In the genomic region with DNA sequence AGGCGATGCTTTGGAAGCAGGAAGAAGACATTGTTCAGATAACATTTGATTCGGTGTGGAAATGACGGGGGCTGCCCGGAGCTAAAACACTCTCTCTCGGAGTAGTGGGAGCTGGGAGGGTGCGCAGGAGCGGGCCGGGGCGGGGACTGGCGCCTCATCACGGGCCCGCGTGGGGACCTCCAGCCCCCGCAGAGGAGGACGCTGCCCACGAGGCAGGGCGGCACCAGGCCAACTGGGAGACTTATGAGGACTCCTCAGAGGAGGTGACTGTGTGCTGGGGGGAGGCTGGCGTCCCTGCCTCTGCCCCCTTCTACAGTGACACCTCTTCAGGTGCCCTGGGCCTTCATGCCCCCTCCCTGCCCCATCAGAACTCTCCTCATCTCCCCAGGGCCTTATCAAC, we compare ENCODE assay signal across 13 cellular contexts. TPM values are rescaled to one million over a fixed set of nuclear protein-coding genes. Genes with fewer than 3 reads are reported as not detected.
DNase-seq lines count a peak whose midpoint lies in the region; ATAC-seq, FAIRE-seq and TF ChIP-seq lines count a peak whose summit lies in the region.
"Had no signal": no experiment of that assay in that cellular context is flagged by ENCODE, and none has a peak within 500 bp of the region (broad histone marks: within the 10 kb centered on the region; RNA-seq: fewer than 3 reads in every experiment).

No MANE protein-coding gene starts in this region.

- peak overlapping the region; percentile 76 for H3K4me2 ChIP-seq in GM23248 (ENCODE audit: unreplicated experiment)
- peak overlapping the region; percentile 59 for H3K4me2 ChIP-seq in keratinocyte (ENCODE audit: control insufficient read depth, extremely low read depth, insufficient read depth, low read depth, low read length)

- H3K27me3 ChIP-seq in GM23248 (replicated peaks; ENCODE audit: insufficient read depth) (no peaks in the 10 kb centered on the region), colonic mucosa (no peaks in the 10 kb centered on the region), keratinocyte (ENCODE audit: control insufficient read depth, extremely low read depth, insufficient read depth, low read length) (no peaks in the 10 kb centered on the region)

- no peak for ATAC-seq in stimulated activated naive B cell treated with anti-CD40 and anti-IgM and Interleukin-4, amounts not matched to agents 10 μg/mL and 1 μg/mL and 100 μg/mL, for 72 hours (replicated peaks)
- ATAC-seq in activated T-cell treated with anti-CD3 and anti-CD28 coated beads, Interleukin-2, amount 50 U/mL, for 72 hours (replicated peaks in 1 of 2), result no peak
- ATAC-seq: natural killer cell treated with Interleukin-12 subunit alpha and Interleukin-12 subunit beta and Interleukin-15 and Interleukin-18, amount 100 ng/mL, for 72 hours had no signal

- H3F3A ChIP-seq in GM23248 (ENCODE audit: insufficient read depth), result no peaks in the 10 kb centered on the region

- H3K4me3 Mint-ChIP-seq in stimulated activated naive B cell treated with anti-CD40 and anti-IgM and Interleukin-4, amounts not matched to agents 10 μg/mL and 1 μg/mL and 100 μg/mL, for 72 hours, result peak overlapping the region; percentile 56 to 78
- H3K4me3 Mint-ChIP-seq in activated T-cell treated with anti-CD3 and anti-CD28 coated beads, Interleukin-2, amount 50 U/mL, for 72 hours, result peak overlapping the region in 1 of 2 donors; percentile 24
- H3K4me3 Mint-ChIP-seq: natural killer cell treated with Interleukin-12 subunit alpha and Interleukin-12 subunit beta and Interleukin-15 and Interleukin-18, amount 100 ng/mL, for 72 hours had no signal

- FAIRE-seq in keratinocyte (lab: Jason Lieb, UNC) (no peak), frontal cortex (lab: Jason Lieb, UNC) (no peak)

- H3K9me3 ChIP-seq in GM23248 (ENCODE audit: low read depth) (no peaks in the 10 kb centered on the region), colonic mucosa (no peaks in the 10 kb centered on the region), keratinocyte (ENCODE audit: control insufficient read depth, low read depth, low read length) (no peaks in the 10 kb centered on the region)

- intact Hi-C loops in colonic mucosa (cut with DNase I), result no loop called here

- H3K9me2 ChIP-seq in GM23248 (ENCODE audit: insufficient read depth), result no peaks in the 10 kb centered on the region

- H3K4me3 ChIP-seq in GM23248 (peak overlapping the region; percentile 66), colonic mucosa (peak overlapping the region; percentile 38), keratinocyte (ENCODE audit: control insufficient read depth in 2 of 3, extremely low read depth in 1 of 3, insufficient read depth in 2 of 3, low read depth in 1 of 3, low read length in 3 of 3) (peak overlapping the region in 1 of 3 experiments; percentile 24)

- H3K27ac Mint-ChIP-seq in stimulated activated naive B cell treated with anti-CD40 and anti-IgM and Interleukin-4, amounts not matched to agents 10 μg/mL and 1 μg/mL and 100 μg/mL, for 72 hours, result no peak overlapping the region
- no peak overlapping the region for H3K27ac Mint-ChIP-seq in activated T-cell treated with anti-CD3 and anti-CD28 coated beads, Interleukin-2, amount 50 U/mL, for 72 hours
- H3K27ac Mint-ChIP-seq: CD4-positive, CD25-positive, alpha-beta regulatory T cell; natural killer cell treated with Interleukin-12 subunit alpha and Interleukin-12 subunit beta and Interleukin-15 and Interleukin-18, amount 100 ng/mL, for 72 hours had no signal

- H3K4me1 ChIP-seq in GM23248 (ENCODE audit: insufficient read depth), result no peaks in the 10 kb centered on the region
- H3K4me1 ChIP-seq in colonic mucosa, result no peaks in the 10 kb centered on the region
- H3K4me1 ChIP-seq in keratinocyte (ENCODE audit: control insufficient read depth, extremely low read depth, insufficient read depth, low read length), result peaks cover 3% of the 10 kb centered on the region

- dilution Hi-C loops in keratinocyte (cut with MboI; ENCODE audit: extremely low pct_ligation_motif_present, low sequenced_read_pairs), result no loop called here

- H3K9me3 Mint-ChIP-seq in stimulated activated naive B cell treated with anti-CD40 and anti-IgM and Interleukin-4, amounts not matched to agents 10 μg/mL and 1 μg/mL and 100 μg/mL, for 72 hours, result no peaks in the 10 kb centered on the region
- no peaks in the 10 kb centered on the region for H3K9me3 Mint-ChIP-seq in activated T-cell treated with anti-CD3 and anti-CD28 coated beads, Interleukin-2, amount 50 U/mL, for 72 hours
- H3K9me3 Mint-ChIP-seq: CD4-positive, CD25-positive, alpha-beta regulatory T cell; IgD-negative memory B cell; natural killer cell treated with Interleukin-12 subunit alpha and Interleukin-12 subunit beta and Interleukin-15 and Interleukin-18, amount 100 ng/mL, for 72 hours had no signal

- 33 to 74% methylated on average over 6 to 18 of the region's 18 CpGs for WGBS in GM23248 (ENCODE audit: low coverage in 1 of 2, low lambda C conversion rate in 2 of 2, missing lambda C conversion rate in 2 of 2), 2 experiments

- H3K9ac ChIP-seq in GM23248, result peak overlapping the region; percentile 50
- H3K9ac ChIP-seq in colonic mucosa (ENCODE audit: low read depth in 2 of 2, low read length in 2 of 2), result peak overlapping the region in 1 of 2 donors; percentile 20
- H3K9ac ChIP-seq in keratinocyte (ENCODE audit: control insufficient read depth, extremely low read depth, insufficient read depth, low read length), result no peak overlapping the region

- no peak for TF ChIP-seq CTCF in colonic mucosa (IDR thresholded peaks at IDR 0.05)
- TF ChIP-seq CTCF in keratinocyte (optimal IDR thresholded peaks at IDR 0.05 in 1 of 3, IDR thresholded peaks at IDR 0.05 in 1 of 3, conservative IDR thresholded peaks at IDR 0.05 in 1 of 3; ENCODE audit: extremely low read depth in 1 of 3, insufficient read depth in 2 of 3, low read length in 3 of 3), result no peak

- no peaks in the 10 kb centered on the region for H3K4me1 Mint-ChIP-seq in stimulated activated naive B cell treated with anti-CD40 and anti-IgM and Interleukin-4, amounts not matched to agents 10 μg/mL and 1 μg/mL and 100 μg/mL, for 72 hours
- no peaks in the 10 kb centered on the region for H3K4me1 Mint-ChIP-seq in activated T-cell treated with anti-CD3 and anti-CD28 coated beads, Interleukin-2, amount 50 U/mL, for 72 hours (ENCODE audit: low read depth)
- H3K4me1 Mint-ChIP-seq: CD4-positive, CD25-positive, alpha-beta regulatory T cell had no signal

- H2AFZ ChIP-seq in GM23248 (peak overlapping the region; percentile 90), keratinocyte (ENCODE audit: control insufficient read depth, low read length) (no peak overlapping the region)

- no peaks in the 10 kb centered on the region for H3K79me2 ChIP-seq in GM23248 (ENCODE audit: insufficient read depth)
- H3K79me2 ChIP-seq in keratinocyte (ENCODE audit: control insufficient read depth, insufficient read depth, low read length), result no peaks in the 10 kb centered on the region

- DNase-seq in GM23248 (no peak), colonic mucosa (no peak), keratinocyte (ENCODE audit: low read depth, low spot score) (no peak), retina (no peak), frontal cortex (ENCODE audit: low spot score in 2 of 2) (no peak), NCI-H1436 treated with DMSO at 0.1 percent for 48 hours (lab: John Stamatoyannopoulos, UW) (no peak)
- DNase-seq in stimulated activated naive B cell treated with anti-CD40 and anti-IgM and Interleukin-4, amounts not matched to agents 10 μg/mL and 1 μg/mL and 100 μg/mL, for 72 hours, result no peak
- no peak for DNase-seq in activated T-cell treated with anti-CD3 and anti-CD28 coated beads, Interleukin-2, amount 50 U/mL, for 72 hours
- DNase-seq: CD4-positive, CD25-positive, alpha-beta regulatory T cell; NCI-H2029; WERI-Rb-1 had no signal

- H3K27ac ChIP-seq in GM23248 (no peak overlapping the region), colonic mucosa (no peak overlapping the region), keratinocyte (ENCODE audit: control insufficient read depth, insufficient read depth, low read length) (no peak overlapping the region)
- H3K27ac ChIP-seq: WERI-Rb-1 had no signal

- H3K9me1 ChIP-seq in keratinocyte (ENCODE audit: control insufficient read depth, extremely low read depth, insufficient read depth, low read length), result no peaks in the 10 kb centered on the region

- no peaks in the 10 kb centered on the region for H3K36me3 Mint-ChIP-seq in stimulated activated naive B cell treated with anti-CD40 and anti-IgM and Interleukin-4, amounts not matched to agents 10 μg/mL and 1 μg/mL and 100 μg/mL, for 72 hours
- H3K36me3 Mint-ChIP-seq in activated T-cell treated with anti-CD3 and anti-CD28 coated beads, Interleukin-2, amount 50 U/mL, for 72 hours (ENCODE audit: insufficient read depth in 2 of 2), result no peaks in the 10 kb centered on the region
- H3K36me3 Mint-ChIP-seq: CD4-positive, CD25-positive, alpha-beta regulatory T cell; IgD-negative memory B cell; natural killer cell treated with Interleukin-12 subunit alpha and Interleukin-12 subunit beta and Interleukin-15 and Interleukin-18, amount 100 ng/mL, for 72 hours had no signal

- in situ Hi-C loops in GM23248 (cut with MboI), result no loop called here

- H4K20me1 ChIP-seq in GM23248 (ENCODE audit: insufficient read depth) (no peaks in the 10 kb centered on the region), keratinocyte (ENCODE audit: control insufficient read depth, extremely low read depth, insufficient read depth, low read length) (no peaks in the 10 kb centered on the region)

- H3K36me3 ChIP-seq in GM23248 (ENCODE audit: low read depth), result no peaks in the 10 kb centered on the region
- H3K36me3 ChIP-seq in colonic mucosa, result no peaks in the 10 kb centered on the region
- H3K36me3 ChIP-seq in keratinocyte (ENCODE audit: control insufficient read depth in 2 of 2, extremely low read depth in 1 of 2, insufficient read depth in 2 of 2, low read length in 2 of 2), result no peaks in the 10 kb centered on the region
- H3K36me3 ChIP-seq: WERI-Rb-1 had no signal

- peaks cover 0 to 8% of the 10 kb centered on the region in 2 donors for H3K27me3 Mint-ChIP-seq in stimulated activated naive B cell treated with anti-CD40 and anti-IgM and Interleukin-4, amounts not matched to agents 10 μg/mL and 1 μg/mL and 100 μg/mL, for 72 hours
- H3K27me3 Mint-ChIP-seq in activated T-cell treated with anti-CD3 and anti-CD28 coated beads, Interleukin-2, amount 50 U/mL, for 72 hours (ENCODE audit: low read depth), result peaks cover 7% of the 10 kb centered on the region
- H3K27me3 Mint-ChIP-seq: natural killer cell treated with Interleukin-12 subunit alpha and Interleukin-12 subunit beta and Interleukin-15 and Interleukin-18, amount 100 ng/mL, for 72 hours had no signal

RNA-seq across cellular contexts. Expression of a gene that starts 15.2 kb away (rescaled TPM):
- total RNA-seq in GM23248 (2014; rRNA removed; shearing (Covaris generic)), result not detected in 2 replicates
- not detected in 2 replicates for polyA plus RNA-seq in GM23248 (2016; fragmentation: Nextera tagmentation; extraction: Ambion mirVana)
- total RNA-seq in colonic mucosa, result 1 to 10 TPM; 2.0 to 2.3 TPM
- not detected in 3 replicates for polyA plus RNA-seq in keratinocyte
- polyA plus RNA-seq in keratinocyte (2011; ENCODE audit: low read depth), result not detected
- polyA plus RNA-seq in keratinocyte (2011; cell fraction: cytosol; rRNA removed), result not detected in 2 replicates
- not detected in 2 replicates for polyA plus RNA-seq in keratinocyte (2011; cell fraction: nucleus; rRNA removed)
- not detected in 2 replicates for polyA plus RNA-seq in keratinocyte (2012; ENCODE audit: low replicate concordance)
- polyA minus RNA-seq in keratinocyte, result not detected in 3 replicates
- not detected for polyA minus RNA-seq in keratinocyte (2011; cell fraction: cytosol; rRNA and poly(A)+ RNA removed)
- not detected in 2 replicates for polyA minus RNA-seq in keratinocyte (2011; cell fraction: nucleus; rRNA and poly(A)+ RNA removed)
- 0.41 TPM for total RNA-seq in frontal cortex
- not detected for total RNA-seq in activated T-cell treated with anti-CD3 and anti-CD28 coated beads, Interleukin-2, amount 50 U/mL, for 72 hours
- total RNA-seq: CD4-positive, CD25-positive, alpha-beta regulatory T cell had no signal
- polyA plus RNA-seq: CD4-positive, CD25-positive, alpha-beta regulatory T cell; IgD-negative memory B cell had no signal

RNA-seq across cellular contexts. Expression of a gene that starts 42.1 kb away (rescaled TPM):
- not detected in 2 replicates for total RNA-seq in GM23248 (2014; rRNA removed; shearing (Covaris generic))
- polyA plus RNA-seq in GM23248 (2016; fragmentation: Nextera tagmentation; extraction: Ambion mirVana), result not detected in 2 replicates
- 1 to 10 TPM in 1 of 2 donors, under 1 TPM in 1; 0.54 to 3.5 TPM for total RNA-seq in colonic mucosa
- not detected in 3 replicates for polyA plus RNA-seq in keratinocyte
- polyA plus RNA-seq in keratinocyte (2011; ENCODE audit: low read depth), result not detected
- not detected in 2 replicates for polyA plus RNA-seq in keratinocyte (2011; cell fraction: cytosol; rRNA removed)
- not detected in 2 replicates for polyA plus RNA-seq in keratinocyte (2011; cell fraction: nucleus; rRNA removed)
- polyA plus RNA-seq in keratinocyte (2012; ENCODE audit: low replicate concordance), result not detected in 2 replicates
- not detected in 3 replicates for polyA minus RNA-seq in keratinocyte
- polyA minus RNA-seq in keratinocyte (2011; cell fraction: cytosol; rRNA and poly(A)+ RNA removed), result not detected
- polyA minus RNA-seq in keratinocyte (2011; cell fraction: nucleus; rRNA and poly(A)+ RNA removed), result not detected in 2 replicates
- 2.0 TPM for total RNA-seq in frontal cortex
- total RNA-seq in activated T-cell treated with anti-CD3 and anti-CD28 coated beads, Interleukin-2, amount 50 U/mL, for 72 hours, result not detected
- total RNA-seq: CD4-positive, CD25-positive, alpha-beta regulatory T cell; natural killer cell treated with Interleukin-12 subunit alpha and Interleukin-12 subunit beta and Interleukin-15 and Interleukin-18, amount 100 ng/mL, for 72 hours had no signal
- polyA plus RNA-seq: CD4-positive, CD25-positive, alpha-beta regulatory T cell; IgD-negative memory B cell had no signal
